In genomic region chr6:11537229-11538048, GRCh38 we compare ENCODE assay signal across 8 cellular contexts. TPM values are rescaled to one million over a fixed set of nuclear protein-coding genes. Genes with fewer than 3 reads are reported as not detected.
DNase-seq lines count a peak whose midpoint lies in the region; ATAC-seq, FAIRE-seq and TF ChIP-seq lines count a peak whose summit lies in the region.

TMEM170B (plus strand) TSS chr6:11537749; CDS start chr6:11538278, 529 bp downstream.

- H3K9me3 Mint-ChIP-seq in type B pancreatic cell, result no peaks in the 10 kb centered on the region

- H3K36me3 ChIP-seq in adipocyte (ENCODE audit: control insufficient read depth, insufficient read depth, low read length, severe bottlenecking) (no peaks in the 10 kb centered on the region), heart left ventricle (no peaks in the 10 kb centered on the region)

- peak; percentile 99 for FAIRE-seq in GM12892 (lab: Jason Lieb, UNC)

- H3K9ac ChIP-seq in adipocyte (ENCODE audit: low read length), result peak within 1 kb of the TSS; percentile 89

- peak within 1 kb of the TSS; percentile 76 for H3K27ac Mint-ChIP-seq in type B pancreatic cell

- H3K9me3 ChIP-seq in adipocyte (ENCODE audit: control insufficient read depth, low read length) (no peaks in the 10 kb centered on the region), heart left ventricle (no peaks in the 10 kb centered on the region)

- TF ChIP-seq CTCF in heart left ventricle (IDR thresholded peaks at IDR 0.05) (no peak), type B pancreatic cell (conservative IDR thresholded peaks at IDR 0.05) (peak; percentile 2)

- H3K27me3 ChIP-seq in adipocyte (replicated peaks; ENCODE audit: control insufficient read depth, insufficient read depth, low read length) (no peaks in the 10 kb centered on the region), heart left ventricle (no peaks in the 10 kb centered on the region)

- intact Hi-C loops in heart left ventricle (cut with DNase I), result no loop called here
- intact Hi-C loops in posterior vena cava (cut with DNase I), result no loop called here

- TF ChIP-seq POLR2A in GM12892 (IDR thresholded peaks at IDR 0.05; ENCODE audit: low read depth, low read length) (no peak), heart left ventricle (IDR thresholded peaks at IDR 0.05) (peak in 1 of 2 donors; percentile 59)

- peak within 1 kb of the TSS; percentile 18 to 91 (median 78) for H3K27ac ChIP-seq in heart left ventricle

- peak within 1 kb of the TSS; percentile 92 for H3K4me3 ChIP-seq in adipocyte (ENCODE audit: low read length)
- H3K4me3 ChIP-seq in heart left ventricle, result peak within 1 kb of the TSS; percentile 80 to 96 (median 92)

- H3K4me1 ChIP-seq in adipocyte (ENCODE audit: control insufficient read depth, insufficient read depth, low read length) (peaks cover 27% of the 10 kb centered on the region), heart left ventricle (peaks cover 0 to 26% (median 8%) of the 10 kb centered on the region in 12 donors)

- H3K4me3 Mint-ChIP-seq in type B pancreatic cell, result peak within 1 kb of the TSS; percentile 89

- WGBS in heart left ventricle, 4 donors, result 0 to 2% (median 0%) methylated on average over 13 to 110 of the region's 110 CpGs

- H3K4me1 Mint-ChIP-seq in type B pancreatic cell (ENCODE audit: unreplicated experiment), result no peaks in the 10 kb centered on the region

- ATAC-seq in HG02840 (IDR thresholded peaks at IDR 0.05; ENCODE audit: low FRiP score, unreplicated experiment) (peak; percentile 97), heart left ventricle (peak; percentile 98 to 99 (median 99))

- H3K36me3 Mint-ChIP-seq in type B pancreatic cell, result no peaks in the 10 kb centered on the region

- DNase-seq in GM12892 (ENCODE audit: insufficient read length), result peak; percentile 86
- DNase-seq in NCI-H1417 treated with DMSO at 0.1 percent for 48 hours (lab: John Stamatoyannopoulos, UW), result peak; percentile 84
- peak; percentile 83 to 93 for DNase-seq in SW 1271 (lab: John Stamatoyannopoulos, UW)
- peak; percentile 95 for DNase-seq in adipocyte (ENCODE audit: low read depth)
- DNase-seq in heart left ventricle, result peak; percentile 94 to 99 (median 96)
- peak; percentile 98 for DNase-seq in posterior vena cava (ENCODE audit: low spot score)
- DNase-seq in type B pancreatic cell (ENCODE audit: extremely low spot score, unreplicated experiment), result peak; percentile 97

- H3K27me3 Mint-ChIP-seq in type B pancreatic cell, result peaks cover 25% of the 10 kb centered on the region

RNA-seq across cellular contexts. Expression of gene TMEM170B, which starts in this region (rescaled TPM):
- 5.6 TPM for polyA plus RNA-seq in GM12892 (2012; ENCODE audit: missing spikeins)
- total RNA-seq in heart left ventricle, result 1 to 10 TPM; 3.3 to 5.9 (median 4.0) TPM
- polyA plus RNA-seq in heart left ventricle, result 1 to 10 TPM; 1.0 to 2.8 TPM
- 1 to 10 TPM; 5.6 to 9.5 TPM for total RNA-seq in posterior vena cava
- total RNA-seq in type B pancreatic cell (ENCODE audit: low replicate concordance), result 2.1 and 4.0 TPM in 2 replicates

Comparison
In these comparisons a context has a peak if more than half of its experiments do, and no peak if none do; other contexts are left out.
1. Peak in every context shown above with its lines: DNase-seq, ATAC-seq, H3K4me3 ChIP-seq and H3K27ac ChIP-seq.